30 cellular contexts compared by ENCODE assay signal in genomic region chr6:43282636-43283513, GRCh38. TPM values are rescaled to one million over a fixed set of nuclear protein-coding genes. Genes with fewer than 3 reads are reported as not detected.
"Had no signal": no experiment of that assay in that cellular context is flagged by ENCODE, and none has a peak within 500 bp of the region (broad histone marks: within the 10 kb centered on the region; RNA-seq: fewer than 3 reads in every experiment).

No MANE protein-coding gene starts in this region.

- ATAC-seq: activated CD4-positive, alpha-beta T cell treated with anti-CD3 and anti-CD28 coated beads for 36 hours; activated T-helper 17 cell treated with anti-CD3 and anti-CD28 coated beads, Interleukin-2, amount 50 U/mL, for 72 hours; SK-N-SH treated with all-trans-retinoic acid at 6 μM for 48 hours; T-helper 17 cell had no signal

- FAIRE-seq: colon had no signal

- H3K36me3 ChIP-seq: Peyer's patch, SJSA1, WERI-Rb-1 had no signal

- H3K27ac ChIP-seq: Peyer's patch, RWPE1, SJSA1, WERI-Rb-1 had no signal

- H3K27me3 ChIP-seq: Peyer's patch had no signal

- H3K4me3 ChIP-seq: Peyer's patch, SJSA1 had no signal

- H3K9me3 ChIP-seq: Peyer's patch, SJSA1 had no signal

- DNase-seq: activated CD4-positive, alpha-beta memory T cell treated with anti-CD3 and anti-CD28 coated beads, Interleukin-2, amount 10 ng/mL, durations not matched to agents 7 days and 5 days; activated CD4-positive, alpha-beta T cell treated with anti-CD3 and anti-CD28 coated beads for 36 hours; activated CD4-positive, alpha-beta T cell treated with anti-CD3 and anti-CD28 coated beads, Interleukin-2, amount 50 U/mL, for 1 hour; activated gamma-delta T cell; activated naive CD4-positive, alpha-beta T cell treated with anti-CD3 and anti-CD28 coated beads, Interleukin-2, amount 10 ng/mL, durations not matched to agents 7 days and 5 days; activated naive CD8-positive, alpha-beta T cell treated with anti-CD3 and anti-CD28 coated beads for 36 hours; activated T-cell treated with anti-CD3 and anti-CD28 coated beads for 4 hours; activated T-cell treated with anti-CD3 and anti-CD28 coated beads, Interleukin-2, amount 50 U/mL, for 48 hours; anterior cingulate cortex; cerebellar nuclear complex; NCI-H1105 treated with DMSO at 0.1 percent for 48 hours; NCI-H1436 treated with DMSO at 0.1 percent for 48 hours; NCI-H187; NCI-H2081; NCI-H446; SHP77; T-helper 17 cell; T1000; WERI-Rb-1 had no signal

RNA-seq across cellular contexts. Expression of gene SLC22A7, which starts 15.2 kb away (rescaled TPM):
- total RNA-seq: activated CD4-positive, alpha-beta memory T cell treated with anti-CD3 and anti-CD28 coated beads, Interleukin-2, amount 10 ng/mL, durations not matched to agents 7 days and 5 days; activated CD4-positive, alpha-beta T cell treated with anti-CD3 and anti-CD28 coated beads for 36 hours; activated CD8-positive, alpha-beta memory T cell treated with anti-CD3 and anti-CD28 coated beads for 36 hours; activated naive CD8-positive, alpha-beta T cell treated with anti-CD3 and anti-CD28 coated beads for 36 hours; activated T-helper 17 cell treated with anti-CD3 and anti-CD28 coated beads, Interleukin-2, amount 50 U/mL, for 72 hours; cardiac septum; LHCN-M2; MCF 10A; SJSA1; T-helper 17 cell had no signal
- polyA plus RNA-seq: adipose tissue had no signal

RNA-seq across cellular contexts. Expression of gene CRIP3, which starts 25.8 kb away (rescaled TPM):
- total RNA-seq: LHCN-M2, MCF 10A, SJSA1 had no signal

RNA-seq across cellular contexts. Expression of gene TTBK1, which starts 39.6 kb away (rescaled TPM):
- total RNA-seq: MCF 10A, SJSA1 had no signal
